14 cellular contexts compared by ENCODE assay signal in the genomic region with DNA sequence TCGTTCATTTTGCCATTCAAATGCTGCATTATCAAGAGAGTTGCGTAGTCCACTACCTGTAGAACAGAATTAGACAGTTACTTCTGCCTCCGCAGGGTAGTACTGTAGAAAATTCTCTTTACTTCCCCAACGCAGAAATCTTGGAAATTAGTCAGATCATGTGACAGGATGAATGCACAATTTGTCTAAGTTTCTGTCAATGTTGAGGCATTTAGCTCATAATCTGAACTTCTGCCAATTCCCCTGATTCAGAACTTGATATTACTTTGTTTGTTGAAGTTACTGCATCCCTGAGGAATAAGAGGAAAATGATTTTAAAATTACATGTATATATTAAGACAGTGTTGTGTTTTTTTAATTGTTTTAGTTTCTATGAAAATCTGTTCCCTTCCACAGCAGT.
DNase-seq lines count a peak whose midpoint lies in the region; ATAC-seq and TF ChIP-seq lines count a peak whose summit lies in the region.
"Had no signal": no experiment of that assay in that cellular context is flagged by ENCODE, and none has a peak within 500 bp of the region (broad histone marks: within the 10 kb centered on the region; RNA-seq: fewer than 3 reads in every experiment).

No MANE protein-coding gene starts in this region.

- 55% methylated on average over 4 of the region's 4 CpGs for WGBS in lower leg skin, 2 donors

- H3K27ac ChIP-seq in epithelial cell of prostate = peak overlapping the region; percentile 20
- H3K27ac ChIP-seq in left lung = no peak overlapping the region

- no peaks in the 10 kb centered on the region for H3K9me3 ChIP-seq in left lung
- H3K9me3 ChIP-seq: sigmoid colon had no signal

- no peaks in the 10 kb centered on the region for H3K27me3 ChIP-seq in left lung
- H3K27me3 ChIP-seq: sigmoid colon had no signal

- H3K4me3 ChIP-seq in left lung = no peak overlapping the region
- no peak overlapping the region for H3K4me3 ChIP-seq in lower leg skin (ENCODE audit: low read depth, poor library complexity, severe bottlenecking)
- H3K4me3 ChIP-seq: sigmoid colon had no signal

- H3K36me3 ChIP-seq in left lung = no peaks in the 10 kb centered on the region

- TF ChIP-seq CTCF in left lung (IDR thresholded peaks at IDR 0.05) (no peak), lower leg skin (IDR thresholded peaks at IDR 0.05) (no peak)

- H3K4me1 ChIP-seq in left lung = peaks cover 0 to 4% of the 10 kb centered on the region in 2 donors

- ATAC-seq in left lung = peak; percentile 44
- ATAC-seq: activated T-helper 17 cell treated with anti-CD3 and anti-CD28 coated beads, Interleukin-2, amount 50 U/mL, for 72 hours; left colon had no signal

- DNase-seq in COLO829 (ENCODE audit: low spot score) (peak; percentile 81), RPMI7951 (ENCODE audit: low read depth) (peak; percentile 56), epithelial cell of prostate (ENCODE audit: low read depth, low spot score) (no peak), left lung (no peak), GM19240 (ENCODE audit: insufficient read length, low spot score) (no peak), lower leg skin (ENCODE audit: low spot score in 2 of 2) (no peak)
- no peak for DNase-seq in activated naive CD4-positive, alpha-beta T cell treated with Interleukin-2 at 50 U/mL for 16 hours
- no peak for DNase-seq in activated CD4-positive, alpha-beta T cell treated with anti-CD3 and anti-CD28 coated beads for 4 hours
- DNase-seq: activated CD4-positive, CD25-positive, alpha-beta regulatory T cell; effector CD4-positive, alpha-beta T cell; left colon; NCI-H187 treated with DMSO at 0.1 percent for 48 hours; sigmoid colon had no signal

- intact Hi-C loops in left lung (cut with DNase I) = no loop called here
- intact Hi-C loops in lower leg skin (cut with DNase I; ENCODE audit: low total_unique reads) = no loop called here

- TF ChIP-seq POLR2A in lower leg skin (IDR thresholded peaks at IDR 0.05) = no peak

Comparison
In these comparisons a context has a peak if more than half of its experiments do, and no peak if none do; other contexts are left out.
1. DNase-seq: peak in COLO829 (single experiment) and RPMI7951 (single experiment); none in epithelial cell of prostate (single experiment), left lung (0 of 2), GM19240 (single experiment), activated naive CD4-positive, alpha-beta T cell treated with Interleukin-2 at 50 U/mL for 16 hours (single experiment), lower leg skin (0 of 2) and activated CD4-positive, alpha-beta T cell treated with anti-CD3 and anti-CD28 coated beads for 4 hours (0 of 2).